In genomic region chr3:52289338-52289746, GRCh38 we compare ENCODE assay signal across 1 cellular context.
TF ChIP-seq lines count a peak whose summit lies in the region.

No MANE protein-coding gene starts in this region.

TF ChIP-seq in liver, 16 proteins besides CTCF, POLR2A, EP300 and RAD21:
- no peak for TF ChIP-seq MAX (IDR thresholded peaks at IDR 0.05)
- peak; percentile 75 for TF ChIP-seq TAF1 (conservative IDR thresholded peaks at IDR 0.05)
- no peak for TF ChIP-seq NR2F2 (IDR thresholded peaks at IDR 0.05)
- TF ChIP-seq EGR1 (IDR thresholded peaks at IDR 0.05; ENCODE audit: low read depth in 2 of 2) = peak in 1 of 2 donors; percentile 40
- TF ChIP-seq HNF4A (conservative IDR thresholded peaks at IDR 0.05) = no peak
- TF ChIP-seq REST (IDR thresholded peaks at IDR 0.05) = peak; percentile 6
- TF ChIP-seq FOXA1 (IDR thresholded peaks at IDR 0.05) = no peak
- TF ChIP-seq FOXA2 (IDR thresholded peaks at IDR 0.05) = no peak
- TF ChIP-seq JUND (IDR thresholded peaks at IDR 0.05) = no peak
- no peak for TF ChIP-seq RXRA (IDR thresholded peaks at IDR 0.05)
- TF ChIP-seq ZBTB33 (IDR thresholded peaks at IDR 0.05) = no peak
- no peak for TF ChIP-seq ATF3 (IDR thresholded peaks at IDR 0.05)
- no peak for TF ChIP-seq GABPA (IDR thresholded peaks at IDR 0.05 in 1 of 2, conservative IDR thresholded peaks at IDR 0.05 in 1 of 2)
- TF ChIP-seq SP1 (IDR thresholded peaks at IDR 0.05) = no peak
- TF ChIP-seq YY1 (IDR thresholded peaks at IDR 0.05) = no peak
- no peak for TF ChIP-seq HNF4G (IDR thresholded peaks at IDR 0.05)
TF ChIP-seq in liver: peak in this region for 3.
